ENCODE assay signal across 8 cellular contexts in the genomic region with DNA sequence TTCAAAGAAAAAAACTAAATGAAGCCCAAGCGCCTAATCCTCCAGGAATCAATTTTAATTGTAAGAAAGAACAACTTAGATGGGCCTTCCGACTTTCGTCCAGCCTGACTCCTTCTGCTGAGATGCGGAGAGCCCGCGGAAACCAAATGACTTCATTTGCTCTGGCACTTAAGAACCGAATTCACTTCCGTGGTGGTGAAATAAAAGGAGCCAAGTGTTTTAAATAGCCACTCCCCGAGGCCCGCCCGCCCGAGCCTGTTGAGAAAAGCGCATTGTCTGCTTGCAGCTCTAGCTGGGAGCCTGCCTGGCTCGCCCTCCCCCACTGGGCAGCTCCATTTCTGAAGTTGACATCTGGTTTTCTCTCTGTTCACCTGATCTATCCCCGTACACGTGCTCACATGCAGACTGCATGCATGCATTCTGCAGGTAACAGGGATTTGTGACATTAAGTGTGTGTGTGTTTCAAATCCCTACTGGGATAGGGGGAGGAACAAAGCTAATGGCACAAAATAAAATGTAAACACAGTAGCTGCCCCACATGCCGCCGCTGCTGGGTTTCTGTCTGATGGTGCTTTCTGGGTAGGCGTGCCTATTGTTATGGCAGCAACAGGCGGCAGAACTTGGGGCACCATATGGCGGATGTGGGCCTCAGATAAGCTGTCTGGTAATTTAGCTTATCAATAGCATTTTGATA. TPM values are rescaled to one million over a fixed set of nuclear protein-coding genes. Genes with fewer than 3 reads are reported as not detected.
DNase-seq lines count a peak whose midpoint lies in the region; ATAC-seq, FAIRE-seq and TF ChIP-seq lines count a peak whose summit lies in the region.

No MANE protein-coding gene starts in this region.

- H3K4me3 ChIP-seq in GM12864 (ENCODE audit: low read depth, low read length) = no peak overlapping the region; the same call in 1 of the 2 replicates
- no peak overlapping the region for H3K4me3 ChIP-seq in adrenal gland
- H3K4me3 ChIP-seq in cardiac muscle cell = peak overlapping the region; percentile 14
- H3K4me3 ChIP-seq in pancreas = peak overlapping the region in 2 of 4 donors; percentile 9 to 11

- DNase-seq in GM12864 (ENCODE audit: low read depth) = peak; percentile 37
- peak; percentile 82 for DNase-seq in NCI-H2107 (lab: John Stamatoyannopoulos, UW)
- peak in 5 of 7 donors; percentile 14 to 86 (median 41) for DNase-seq in adrenal gland
- peak; percentile 93 to 95 for DNase-seq in cardiac muscle cell (ENCODE audit: low read depth in 1 of 2, low spot score in 1 of 2)
- peak; percentile 86 to 94 (median 88) for DNase-seq in pancreas
- no peak for DNase-seq in OCI-M2 (lab: John Stamatoyannopoulos, UW; ENCODE audit: unreplicated experiment)
- no peak for DNase-seq in HPDE6-E6E7 (ENCODE audit: extremely low spot score)
- DNase-seq in GM19238 (ENCODE audit: insufficient read length, low spot score) = no peak

- FAIRE-seq in pancreas (lab: Jason Lieb, UNC) = no peak

- WGBS in adrenal gland, 4 donors = 56 to 73% (median 61%) methylated on average over 21 of the region's 21 CpGs
- WGBS in pancreas, 2 donors = 5 to 7% methylated on average over 21 of the region's 21 CpGs

- TF ChIP-seq POLR2A in adrenal gland (IDR thresholded peaks at IDR 0.05) = no peak

- no peaks in the 10 kb centered on the region for H3K36me3 ChIP-seq in adrenal gland (replicated peaks in 1 of 2)
- no peaks in the 10 kb centered on the region for H3K36me3 ChIP-seq in cardiac muscle cell
- H3K36me3 ChIP-seq in pancreas = no peaks in the 10 kb centered on the region

- H3K4me1 ChIP-seq in adrenal gland (replicated peaks in 1 of 2) (peaks cover 15 to 37% of the 10 kb centered on the region in 2 donors), cardiac muscle cell (ENCODE audit: low read depth) (peaks cover 46% of the 10 kb centered on the region), pancreas (peaks cover 4 to 40% (median 21%) of the 10 kb centered on the region in 3 donors)

- TF ChIP-seq CTCF in GM12864 (IDR thresholded peaks at IDR 0.05; ENCODE audit: low read depth, low read length, missing control alignments) (no peak), adrenal gland (IDR thresholded peaks at IDR 0.05) (no peak), cardiac muscle cell (IDR thresholded peaks at IDR 0.05; ENCODE audit: low read depth, low read length) (no peak), pancreas (IDR thresholded peaks at IDR 0.05) (no peak)

- intact Hi-C loops in adrenal gland (cut with DNase I) (no loop called here), pancreas (cut with DNase I) (loop anchor here in 1 of 3 donors (10.0 kb wide), 1 partner anchor 114 kb away; no protein-coding TSS in a partner anchor)

- H3K9me3 ChIP-seq in adrenal gland (replicated peaks in 1 of 3) (no peaks in the 10 kb centered on the region), cardiac muscle cell (ENCODE audit: low read depth) (no peaks in the 10 kb centered on the region), pancreas (no peaks in the 10 kb centered on the region)

- ATAC-seq in pancreas = peak; percentile 94 to 97 (median 96)

- no peaks in the 10 kb centered on the region for H3K27me3 ChIP-seq in adrenal gland
- no peaks in the 10 kb centered on the region for H3K27me3 ChIP-seq in cardiac muscle cell
- H3K27me3 ChIP-seq in pancreas = no peaks in the 10 kb centered on the region

- H3K27ac ChIP-seq in adrenal gland = peak overlapping the region in 1 of 5 donors; percentile 2
- H3K27ac ChIP-seq in cardiac muscle cell = peak overlapping the region; percentile 83
- peak overlapping the region in 3 of 4 donors; percentile 33 to 78 (median 67) for H3K27ac ChIP-seq in pancreas

RNA-seq across cellular contexts. Expression of a gene that starts 6.2 kb away (rescaled TPM):
- 10 to 100 TPM; 31.4 to 49.9 (median 45.5) TPM for total RNA-seq in adrenal gland
- polyA plus RNA-seq in adrenal gland = 10 to 100 TPM in 1 of 3 donors, 1 to 10 TPM in 2; 3.9 to 15.3 (median 7.0) TPM
- total RNA-seq in cardiac muscle cell = 73.9 and 105 TPM in 2 replicates
- polyA plus RNA-seq in cardiac muscle cell = 45.9 and 52.0 TPM in 2 replicates
- total RNA-seq in pancreas = 10 to 100 TPM; 16.2 to 35.1 (median 22.7) TPM
- polyA plus RNA-seq in pancreas = 1 to 10 TPM; 5.9 to 9.8 TPM

Comparison
In these comparisons a context has a peak if more than half of its experiments do, and no peak if none do; other contexts are left out.
1. DNase-seq: peak in GM12864 (single experiment), NCI-H2107 (single experiment), adrenal gland (5 of 7), cardiac muscle cell (2 of 2) and pancreas (6 of 6); none in OCI-M2 (single experiment), HPDE6-E6E7 (single experiment) and GM19238 (single experiment).